1 cellular context compared by ENCODE assay signal in the genomic region with DNA sequence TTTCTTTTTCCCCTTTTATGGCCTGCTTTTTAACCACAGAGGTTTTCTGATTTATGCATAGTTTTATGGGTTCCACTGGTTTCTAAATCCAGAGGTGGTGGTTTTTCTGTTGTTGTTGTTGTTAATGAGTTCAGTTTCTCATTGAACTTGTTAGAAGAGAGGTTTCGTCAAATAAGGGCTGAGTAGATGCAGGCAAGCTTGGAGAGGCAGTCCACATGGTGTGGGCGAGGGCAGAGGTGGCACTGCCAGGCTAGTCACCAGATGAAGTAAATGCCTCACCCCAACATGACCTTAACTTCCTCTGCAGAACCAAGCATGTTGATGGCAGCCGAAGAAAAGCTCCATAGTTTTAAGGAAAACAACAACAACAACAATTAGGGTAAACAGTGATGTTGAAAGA.
TF ChIP-seq lines count a peak whose summit lies in the region.

No MANE protein-coding gene starts in this region.

TF ChIP-seq in GM23338, 12 proteins besides CTCF, POLR2A, EP300 and RAD21 (continued from another document):
- TF ChIP-seq, protein P1, sequence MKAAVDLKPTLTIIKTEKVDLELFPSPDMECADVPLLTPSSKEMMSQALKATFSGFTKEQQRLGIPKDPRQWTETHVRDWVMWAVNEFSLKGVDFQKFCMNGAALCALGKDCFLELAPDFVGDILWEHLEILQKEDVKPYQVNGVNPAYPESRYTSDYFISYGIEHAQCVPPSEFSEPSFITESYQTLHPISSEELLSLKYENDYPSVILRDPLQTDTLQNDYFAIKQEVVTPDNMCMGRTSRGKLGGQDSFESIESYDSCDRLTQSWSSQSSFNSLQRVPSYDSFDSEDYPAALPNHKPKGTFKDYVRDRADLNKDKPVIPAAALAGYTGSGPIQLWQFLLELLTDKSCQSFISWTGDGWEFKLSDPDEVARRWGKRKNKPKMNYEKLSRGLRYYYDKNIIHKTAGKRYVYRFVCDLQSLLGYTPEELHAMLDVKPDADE (IDR thresholded peaks at IDR 0.05): no peak
- TF ChIP-seq, protein P2, sequence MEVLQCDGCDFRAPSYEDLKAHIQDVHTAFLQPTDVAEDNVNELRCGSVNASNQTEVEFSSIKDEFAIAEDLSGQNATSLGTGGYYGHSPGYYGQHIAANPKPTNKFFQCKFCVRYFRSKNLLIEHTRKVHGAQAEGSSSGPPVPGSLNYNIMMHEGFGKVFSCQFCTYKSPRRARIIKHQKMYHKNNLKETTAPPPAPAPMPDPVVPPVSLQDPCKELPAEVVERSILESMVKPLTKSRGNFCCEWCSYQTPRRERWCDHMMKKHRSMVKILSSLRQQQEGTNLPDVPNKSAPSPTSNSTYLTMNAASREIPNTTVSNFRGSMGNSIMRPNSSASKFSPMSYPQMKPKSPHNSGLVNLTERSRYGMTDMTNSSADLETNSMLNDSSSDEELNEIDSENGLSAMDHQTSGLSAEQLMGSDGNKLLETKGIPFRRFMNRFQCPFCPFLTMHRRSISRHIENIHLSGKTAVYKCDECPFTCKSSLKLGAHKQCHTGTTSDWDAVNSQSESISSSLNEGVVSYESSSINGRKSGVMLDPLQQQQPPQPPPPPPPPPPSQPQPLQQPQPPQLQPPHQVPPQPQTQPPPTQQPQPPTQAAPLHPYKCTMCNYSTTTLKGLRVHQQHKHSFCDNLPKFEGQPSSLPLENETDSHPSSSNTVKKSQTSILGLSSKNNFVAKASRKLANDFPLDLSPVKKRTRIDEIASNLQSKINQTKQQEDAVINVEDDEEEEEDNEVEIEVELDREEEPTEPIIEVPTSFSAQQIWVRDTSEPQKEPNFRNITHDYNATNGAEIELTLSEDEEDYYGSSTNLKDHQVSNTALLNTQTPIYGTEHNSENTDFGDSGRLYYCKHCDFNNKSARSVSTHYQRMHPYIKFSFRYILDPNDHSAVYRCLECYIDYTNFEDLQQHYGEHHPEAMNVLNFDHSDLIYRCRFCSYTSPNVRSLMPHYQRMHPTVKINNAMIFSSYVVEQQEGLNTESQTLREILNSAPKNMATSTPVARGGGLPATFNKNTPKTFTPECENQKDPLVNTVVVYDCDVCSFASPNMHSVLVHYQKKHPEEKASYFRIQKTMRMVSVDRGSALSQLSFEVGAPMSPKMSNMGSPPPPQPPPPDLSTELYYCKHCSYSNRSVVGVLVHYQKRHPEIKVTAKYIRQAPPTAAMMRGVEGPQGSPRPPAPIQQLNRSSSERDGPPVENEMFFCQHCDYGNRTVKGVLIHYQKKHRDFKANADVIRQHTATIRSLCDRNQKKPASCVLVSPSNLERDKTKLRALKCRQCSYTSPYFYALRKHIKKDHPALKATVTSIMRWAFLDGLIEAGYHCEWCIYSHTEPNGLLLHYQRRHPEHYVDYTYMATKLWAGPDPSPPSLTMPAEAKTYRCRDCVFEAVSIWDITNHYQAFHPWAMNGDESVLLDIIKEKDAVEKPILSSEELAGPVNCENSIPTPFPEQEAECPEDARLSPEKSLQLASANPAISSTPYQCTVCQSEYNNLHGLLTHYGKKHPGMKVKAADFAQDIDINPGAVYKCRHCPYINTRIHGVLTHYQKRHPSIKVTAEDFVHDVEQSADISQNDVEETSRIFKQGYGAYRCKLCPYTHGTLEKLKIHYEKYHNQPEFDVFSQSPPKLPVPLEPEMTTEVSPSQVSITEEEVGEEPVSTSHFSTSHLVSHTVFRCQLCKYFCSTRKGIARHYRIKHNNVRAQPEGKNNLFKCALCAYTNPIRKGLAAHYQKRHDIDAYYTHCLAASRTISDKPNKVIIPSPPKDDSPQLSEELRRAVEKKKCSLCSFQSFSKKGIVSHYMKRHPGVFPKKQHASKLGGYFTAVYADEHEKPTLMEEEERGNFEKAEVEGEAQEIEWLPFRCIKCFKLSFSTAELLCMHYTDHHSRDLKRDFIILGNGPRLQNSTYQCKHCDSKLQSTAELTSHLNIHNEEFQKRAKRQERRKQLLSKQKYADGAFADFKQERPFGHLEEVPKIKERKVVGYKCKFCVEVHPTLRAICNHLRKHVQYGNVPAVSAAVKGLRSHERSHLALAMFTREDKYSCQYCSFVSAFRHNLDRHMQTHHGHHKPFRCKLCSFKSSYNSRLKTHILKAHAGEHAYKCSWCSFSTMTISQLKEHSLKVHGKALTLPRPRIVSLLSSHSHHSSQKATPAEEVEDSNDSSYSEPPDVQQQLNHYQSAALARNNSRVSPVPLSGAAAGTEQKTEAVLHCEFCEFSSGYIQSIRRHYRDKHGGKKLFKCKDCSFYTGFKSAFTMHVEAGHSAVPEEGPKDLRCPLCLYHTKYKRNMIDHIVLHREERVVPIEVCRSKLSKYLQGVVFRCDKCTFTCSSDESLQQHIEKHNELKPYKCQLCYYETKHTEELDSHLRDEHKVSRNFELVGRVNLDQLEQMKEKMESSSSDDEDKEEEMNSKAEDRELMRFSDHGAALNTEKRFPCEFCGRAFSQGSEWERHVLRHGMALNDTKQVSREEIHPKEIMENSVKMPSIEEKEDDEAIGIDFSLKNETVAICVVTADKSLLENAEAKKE (CRISPR knock-in tag; IDR thresholded peaks at IDR 0.05): no peak
- TF ChIP-seq POLR2AphosphoS5 (IDR thresholded peaks at IDR 0.05; ENCODE audit: low read depth): no peak
- TF ChIP-seq NANOG (IDR thresholded peaks at IDR 0.05; ENCODE audit: borderline replicate concordance): no peak
- no peak for TF ChIP-seq STAT1 (IDR thresholded peaks at IDR 0.05; ENCODE audit: unreplicated experiment)
- TF ChIP-seq EZH2phosphoT487 (IDR thresholded peaks at IDR 0.05; ENCODE audit: unreplicated experiment): no peak
